8 cellular contexts compared by ENCODE assay signal in the genomic region with DNA sequence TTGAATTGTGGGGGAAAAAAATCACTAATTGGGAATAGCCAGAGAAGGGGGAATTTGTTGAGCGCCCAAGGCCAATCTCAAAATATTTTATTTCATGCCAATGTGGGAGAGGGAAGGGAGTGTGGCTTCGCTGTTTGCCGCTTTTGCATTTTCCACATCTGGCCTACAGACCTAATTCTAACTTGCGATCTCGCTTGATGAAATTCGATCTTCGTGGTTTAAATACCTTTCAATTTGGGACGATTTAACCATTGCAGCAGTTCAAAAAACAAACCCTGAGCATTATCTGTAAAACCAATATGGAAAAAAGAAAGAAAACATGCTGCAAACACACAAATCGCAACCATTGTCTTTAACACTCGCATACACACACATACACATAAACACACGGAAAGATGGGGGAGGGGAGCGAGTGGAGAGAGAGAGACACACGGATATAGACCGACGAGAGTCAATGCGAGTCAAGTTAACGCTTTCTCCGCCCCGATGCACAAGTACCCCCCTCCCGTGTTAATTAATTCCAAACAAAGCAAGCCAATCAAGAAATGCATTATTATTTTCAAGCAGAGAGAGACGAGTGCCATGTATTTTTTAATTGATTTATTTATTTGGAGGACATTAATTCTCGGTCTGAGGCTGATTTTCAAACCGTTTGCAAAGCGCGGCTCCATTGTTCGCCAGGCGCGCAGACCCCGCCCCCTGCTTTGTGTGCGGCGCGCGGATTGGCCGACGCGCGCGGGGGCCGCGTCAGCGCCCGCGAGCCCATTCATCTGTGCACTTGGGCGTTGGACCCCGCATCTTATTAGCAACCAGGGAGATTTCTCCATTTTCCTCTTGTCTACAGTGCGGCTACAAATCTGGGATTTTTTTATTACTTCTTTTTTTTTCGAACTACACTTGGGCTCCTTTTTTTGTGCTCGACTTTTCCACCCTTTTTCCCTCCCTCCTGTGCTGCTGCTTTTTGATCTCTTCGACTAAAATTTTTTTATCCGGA. TPM values are rescaled to one million over a fixed set of nuclear protein-coding genes. Genes with fewer than 3 reads are reported as not detected.
DNase-seq lines count a peak whose midpoint lies in the region; ATAC-seq and TF ChIP-seq lines count a peak whose summit lies in the region.

A gene with protein sequence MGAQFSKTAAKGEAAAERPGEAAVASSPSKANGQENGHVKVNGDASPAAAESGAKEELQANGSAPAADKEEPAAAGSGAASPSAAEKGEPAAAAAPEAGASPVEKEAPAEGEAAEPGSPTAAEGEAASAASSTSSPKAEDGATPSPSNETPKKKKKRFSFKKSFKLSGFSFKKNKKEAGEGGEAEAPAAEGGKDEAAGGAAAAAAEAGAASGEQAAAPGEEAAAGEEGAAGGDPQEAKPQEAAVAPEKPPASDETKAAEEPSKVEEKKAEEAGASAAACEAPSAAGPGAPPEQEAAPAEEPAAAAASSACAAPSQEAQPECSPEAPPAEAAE (plus strand): TSS at position 775 of the 994 bp plus-strand sequence. CDS start 401 bp downstream, outside the sequence.

- WGBS in gastroesophageal sphincter (ENCODE audit: low coverage in 1 of 2), 2 donors: 1% methylated on average over 31 to 50 of the region's 50 CpGs

- H3K9me3 Mint-ChIP-seq in nephron progenitor cell: peaks cover 5% of the 10 kb centered on the region

- no peak within 1 kb of the TSS for H3K4me3 Mint-ChIP-seq in nephron progenitor cell

- peak within 1 kb of the TSS; percentile 59 to 71 for H3K4me3 ChIP-seq in gastroesophageal sphincter

- peak; percentile 28 for ATAC-seq in HG03565 (IDR thresholded peaks at IDR 0.05; ENCODE audit: unreplicated experiment)
- peak; percentile 62 for ATAC-seq in gastroesophageal sphincter
- no peak for ATAC-seq in GM18873 (IDR thresholded peaks at IDR 0.05; ENCODE audit: low FRiP score, unreplicated experiment)

- no peaks in the 10 kb centered on the region for H3K36me3 ChIP-seq in gastroesophageal sphincter

- no peak for TF ChIP-seq EP300 in gastroesophageal sphincter (IDR thresholded peaks at IDR 0.05)

- no peaks in the 10 kb centered on the region for H3K9me3 ChIP-seq in gastroesophageal sphincter

- peak within 1 kb of the TSS; percentile 84 to 95 (median 92) for H3K27ac ChIP-seq in gastroesophageal sphincter

- TF ChIP-seq CTCF in GM20000 (IDR thresholded peaks at IDR 0.05; ENCODE audit: extremely low read depth, missing control alignments) (no peak), gastroesophageal sphincter (IDR thresholded peaks at IDR 0.05) (peak in 1 of 4 experiments; percentile 22), nephron progenitor cell (IDR thresholded peaks at IDR 0.05) (no peak)

- peaks cover 21% of the 10 kb centered on the region for H3K36me3 Mint-ChIP-seq in nephron progenitor cell (ENCODE audit: low read depth)

- DNase-seq in DMS79 treated with DMSO at 0.1 percent for 48 hours (lab: John Stamatoyannopoulos, UW): peak; percentile 97
- DNase-seq in GM20000 (ENCODE audit: low spot score): peak; percentile 90
- peak; percentile 98 for DNase-seq in NCI-H774 (lab: John Stamatoyannopoulos, UW)
- peak; percentile 45 for DNase-seq in activated naive CD4-positive, alpha-beta T cell treated with anti-CD3 and anti-CD28 coated beads, Interleukin-2, amount 50 U/mL, for 16 hours
- peak; percentile 84 for DNase-seq in nephron progenitor cell

- H3K4me1 ChIP-seq in gastroesophageal sphincter: peaks cover 0 to 36% (median 0%) of the 10 kb centered on the region in 3 donors

- H3K27ac Mint-ChIP-seq in nephron progenitor cell: no peak within 1 kb of the TSS

- H3K4me1 Mint-ChIP-seq in nephron progenitor cell: peaks cover 37% of the 10 kb centered on the region

- peak; percentile 37 to 41 for TF ChIP-seq POLR2A in gastroesophageal sphincter (IDR thresholded peaks at IDR 0.05)

- peaks cover 5% of the 10 kb centered on the region for H3K27me3 Mint-ChIP-seq in nephron progenitor cell (ENCODE audit: low read depth, poor library complexity)

- no peaks in the 10 kb centered on the region for H3K27me3 ChIP-seq in gastroesophageal sphincter

RNA-seq across cellular contexts. Expression of the gene that starts here (rescaled TPM):
- total RNA-seq in gastroesophageal sphincter: 10 to 100 TPM; 17.7 to 36.4 (median 25.5) TPM

Comparison
In these comparisons a context has a peak if more than half of its experiments do, and no peak if none do; other contexts are left out.
1. DNase-seq: peak in every context shown above with its lines; median percentile 98 in NCI-H774; 97 in DMS79 treated with DMSO at 0.1 percent for 48 hours; 90 in GM20000; 84 in nephron progenitor cell; 45 in activated naive CD4-positive, alpha-beta T cell treated with anti-CD3 and anti-CD28 coated beads, Interleukin-2, amount 50 U/mL, for 16 hours.